1 cellular context compared by ENCODE assay signal in the genomic region with DNA sequence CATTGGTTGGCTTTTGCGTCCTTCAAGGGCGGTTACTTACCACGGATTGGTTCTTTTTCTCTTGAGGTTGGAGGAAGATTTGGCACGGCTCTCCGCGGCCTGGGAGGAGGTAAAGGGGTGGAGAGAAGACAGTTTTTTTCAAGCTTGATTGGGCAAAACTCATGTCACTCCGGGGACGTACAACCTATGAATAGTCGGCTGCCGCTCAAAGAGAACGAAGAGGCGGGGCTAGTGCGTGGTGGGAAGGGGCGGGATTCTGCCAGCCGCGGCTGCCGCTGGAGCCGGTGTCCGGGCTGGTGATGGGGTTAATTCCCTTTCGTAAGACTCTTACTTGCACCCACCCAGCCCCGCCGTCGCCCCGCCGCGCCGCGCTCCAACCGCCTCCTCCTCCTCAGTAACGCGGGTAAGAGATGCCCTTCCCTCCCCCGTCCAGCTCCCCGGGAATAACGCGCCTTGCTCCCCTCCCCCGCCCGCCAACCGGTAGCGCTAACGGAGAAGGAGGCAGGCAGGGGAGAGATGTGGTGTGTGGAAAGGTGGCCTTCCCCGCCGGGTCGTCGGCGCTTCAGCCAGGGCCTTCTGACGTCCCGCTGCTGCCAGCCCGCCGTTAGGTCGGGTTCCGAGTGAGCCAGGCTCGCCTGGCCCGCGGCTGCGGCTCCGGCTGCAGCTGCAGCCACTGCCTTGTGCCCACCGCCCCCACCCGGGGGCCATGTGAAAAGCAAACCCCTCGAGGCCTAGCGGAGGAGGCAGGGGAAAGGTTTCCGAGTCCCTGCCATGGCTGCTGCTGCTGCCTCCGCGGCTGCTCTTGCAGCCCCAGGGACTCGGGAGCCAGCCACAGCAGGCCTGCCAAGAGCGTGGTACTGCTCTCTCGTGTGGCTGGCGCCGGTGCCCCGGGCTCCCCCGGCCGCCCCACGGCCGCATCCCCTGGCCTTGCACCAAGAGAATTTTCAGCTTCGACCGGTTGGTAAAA.
TF ChIP-seq lines count a peak whose summit lies in the region.

A gene (plus strand): TSS at position 254 of the 967 bp plus-strand sequence. CDS start 73,362 bp downstream, outside the sequence.

TF ChIP-seq in HepG2, 621 proteins besides CTCF, POLR2A, EP300 and RAD21 (continued from another document and continues in another):
- TF ChIP-seq, protein P1, sequence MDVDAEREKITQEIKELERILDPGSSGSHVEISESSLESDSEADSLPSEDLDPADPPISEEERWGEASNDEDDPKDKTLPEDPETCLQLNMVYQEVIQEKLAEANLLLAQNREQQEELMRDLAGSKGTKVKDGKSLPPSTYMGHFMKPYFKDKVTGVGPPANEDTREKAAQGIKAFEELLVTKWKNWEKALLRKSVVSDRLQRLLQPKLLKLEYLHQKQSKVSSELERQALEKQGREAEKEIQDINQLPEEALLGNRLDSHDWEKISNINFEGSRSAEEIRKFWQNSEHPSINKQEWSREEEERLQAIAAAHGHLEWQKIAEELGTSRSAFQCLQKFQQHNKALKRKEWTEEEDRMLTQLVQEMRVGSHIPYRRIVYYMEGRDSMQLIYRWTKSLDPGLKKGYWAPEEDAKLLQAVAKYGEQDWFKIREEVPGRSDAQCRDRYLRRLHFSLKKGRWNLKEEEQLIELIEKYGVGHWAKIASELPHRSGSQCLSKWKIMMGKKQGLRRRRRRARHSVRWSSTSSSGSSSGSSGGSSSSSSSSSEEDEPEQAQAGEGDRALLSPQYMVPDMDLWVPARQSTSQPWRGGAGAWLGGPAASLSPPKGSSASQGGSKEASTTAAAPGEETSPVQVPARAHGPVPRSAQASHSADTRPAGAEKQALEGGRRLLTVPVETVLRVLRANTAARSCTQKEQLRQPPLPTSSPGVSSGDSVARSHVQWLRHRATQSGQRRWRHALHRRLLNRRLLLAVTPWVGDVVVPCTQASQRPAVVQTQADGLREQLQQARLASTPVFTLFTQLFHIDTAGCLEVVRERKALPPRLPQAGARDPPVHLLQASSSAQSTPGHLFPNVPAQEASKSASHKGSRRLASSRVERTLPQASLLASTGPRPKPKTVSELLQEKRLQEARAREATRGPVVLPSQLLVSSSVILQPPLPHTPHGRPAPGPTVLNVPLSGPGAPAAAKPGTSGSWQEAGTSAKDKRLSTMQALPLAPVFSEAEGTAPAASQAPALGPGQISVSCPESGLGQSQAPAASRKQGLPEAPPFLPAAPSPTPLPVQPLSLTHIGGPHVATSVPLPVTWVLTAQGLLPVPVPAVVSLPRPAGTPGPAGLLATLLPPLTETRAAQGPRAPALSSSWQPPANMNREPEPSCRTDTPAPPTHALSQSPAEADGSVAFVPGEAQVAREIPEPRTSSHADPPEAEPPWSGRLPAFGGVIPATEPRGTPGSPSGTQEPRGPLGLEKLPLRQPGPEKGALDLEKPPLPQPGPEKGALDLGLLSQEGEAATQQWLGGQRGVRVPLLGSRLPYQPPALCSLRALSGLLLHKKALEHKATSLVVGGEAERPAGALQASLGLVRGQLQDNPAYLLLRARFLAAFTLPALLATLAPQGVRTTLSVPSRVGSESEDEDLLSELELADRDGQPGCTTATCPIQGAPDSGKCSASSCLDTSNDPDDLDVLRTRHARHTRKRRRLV (CRISPR knock-in tag; IDR thresholded peaks at IDR 0.05) = 0 out of 2 replicates have a peak, but pooled peaks have one; percentile 69
- TF ChIP-seq KLF12 (CRISPR knock-in tag; IDR thresholded peaks at IDR 0.05; ENCODE audit: borderline replicate concordance) = 0 out of 2 replicates have a peak, but pooled peaks have one; percentile 43
- TF ChIP-seq ZNF589 (CRISPR knock-in tag; conservative IDR thresholded peaks at IDR 0.05) = no peak
- no peak; the same call in 1 of the 2 replicates for TF ChIP-seq ZNF616 (CRISPR knock-in tag; IDR thresholded peaks at IDR 0.05; ENCODE audit: low read depth)
- 0 out of 2 replicates have a peak, but pooled peaks have one; percentile 31 for TF ChIP-seq HOXA9 (CRISPR knock-in tag; IDR thresholded peaks at IDR 0.05; ENCODE audit: borderline replicate concordance)
- peak; percentile 89 for TF ChIP-seq EEA1 (CRISPR knock-in tag; IDR thresholded peaks at IDR 0.05; ENCODE audit: borderline replicate concordance)
- TF ChIP-seq, protein P2, sequence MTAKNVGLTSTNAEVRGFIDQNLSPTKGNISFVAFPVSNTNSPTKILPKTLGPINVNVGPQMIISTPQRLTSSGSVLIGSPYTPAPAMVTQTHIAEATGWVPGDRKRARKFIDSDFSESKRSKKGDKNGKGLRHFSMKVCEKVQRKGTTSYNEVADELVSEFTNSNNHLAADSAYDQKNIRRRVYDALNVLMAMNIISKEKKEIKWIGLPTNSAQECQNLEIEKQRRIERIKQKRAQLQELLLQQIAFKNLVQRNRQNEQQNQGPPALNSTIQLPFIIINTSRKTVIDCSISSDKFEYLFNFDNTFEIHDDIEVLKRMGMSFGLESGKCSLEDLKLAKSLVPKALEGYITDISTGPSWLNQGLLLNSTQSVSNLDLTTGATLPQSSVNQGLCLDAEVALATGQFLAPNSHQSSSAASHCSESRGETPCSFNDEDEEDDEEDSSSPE (CRISPR knock-in tag; IDR thresholded peaks at IDR 0.05) = peak; percentile 65
- TF ChIP-seq ZNF780A (CRISPR knock-in tag; IDR thresholded peaks at IDR 0.05) = peak; percentile 67; the same call in 1 of the 2 replicates
- TF ChIP-seq, protein P3, sequence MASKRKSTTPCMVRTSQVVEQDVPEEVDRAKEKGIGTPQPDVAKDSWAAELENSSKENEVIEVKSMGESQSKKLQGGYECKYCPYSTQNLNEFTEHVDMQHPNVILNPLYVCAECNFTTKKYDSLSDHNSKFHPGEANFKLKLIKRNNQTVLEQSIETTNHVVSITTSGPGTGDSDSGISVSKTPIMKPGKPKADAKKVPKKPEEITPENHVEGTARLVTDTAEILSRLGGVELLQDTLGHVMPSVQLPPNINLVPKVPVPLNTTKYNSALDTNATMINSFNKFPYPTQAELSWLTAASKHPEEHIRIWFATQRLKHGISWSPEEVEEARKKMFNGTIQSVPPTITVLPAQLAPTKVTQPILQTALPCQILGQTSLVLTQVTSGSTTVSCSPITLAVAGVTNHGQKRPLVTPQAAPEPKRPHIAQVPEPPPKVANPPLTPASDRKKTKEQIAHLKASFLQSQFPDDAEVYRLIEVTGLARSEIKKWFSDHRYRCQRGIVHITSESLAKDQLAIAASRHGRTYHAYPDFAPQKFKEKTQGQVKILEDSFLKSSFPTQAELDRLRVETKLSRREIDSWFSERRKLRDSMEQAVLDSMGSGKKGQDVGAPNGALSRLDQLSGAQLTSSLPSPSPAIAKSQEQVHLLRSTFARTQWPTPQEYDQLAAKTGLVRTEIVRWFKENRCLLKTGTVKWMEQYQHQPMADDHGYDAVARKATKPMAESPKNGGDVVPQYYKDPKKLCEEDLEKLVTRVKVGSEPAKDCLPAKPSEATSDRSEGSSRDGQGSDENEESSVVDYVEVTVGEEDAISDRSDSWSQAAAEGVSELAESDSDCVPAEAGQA (IDR thresholded peaks at IDR 0.05; ENCODE audit: low read depth) = no peak
- TF ChIP-seq, protein P3 (CRISPR knock-in tag; IDR thresholded peaks at IDR 0.05; ENCODE audit: borderline replicate concordance) = 0 out of 2 replicates have a peak, but pooled peaks have one; percentile 31
- TF ChIP-seq PLRG1 (conservative IDR thresholded peaks at IDR 0.05) = no peak
- peak; percentile 75; the same call in 1 of the 2 replicates for TF ChIP-seq SAP130 (CRISPR knock-in tag; IDR thresholded peaks at IDR 0.05; ENCODE audit: low read depth)
- TF ChIP-seq WIZ (CRISPR knock-in tag; IDR thresholded peaks at IDR 0.05) = peak; percentile 94; the same call in 1 of the 2 replicates
- TF ChIP-seq POLR2G (IDR thresholded peaks at IDR 0.05; ENCODE audit: low read depth, low read length) = peak; percentile 67
- 0 out of 2 replicates have a peak, but pooled peaks have one; percentile 31 for TF ChIP-seq ZNF775 (CRISPR knock-in tag; IDR thresholded peaks at IDR 0.05; ENCODE audit: borderline replicate concordance)
- peak; percentile 88 for TF ChIP-seq HDAC1 (CRISPR knock-in tag; IDR thresholded peaks at IDR 0.05)
- TF ChIP-seq ZNF577 (CRISPR knock-in tag; IDR thresholded peaks at IDR 0.05; ENCODE audit: borderline replicate concordance, low read depth) = 0 out of 2 replicates have a peak, but pooled peaks have one; percentile 42
- TF ChIP-seq AKAP8 (CRISPR knock-in tag; IDR thresholded peaks at IDR 0.05) = peak; percentile 81
- peak; percentile 75 for TF ChIP-seq CREB1 (IDR thresholded peaks at IDR 0.05)
- TF ChIP-seq CREB1 (CRISPR knock-in tag; IDR thresholded peaks at IDR 0.05) = no peak
- peak; percentile 80; the same call in 1 of the 2 replicates for TF ChIP-seq ZNF678 (CRISPR knock-in tag; IDR thresholded peaks at IDR 0.05)
- peak; percentile 61 for TF ChIP-seq MED8 (CRISPR knock-in tag; IDR thresholded peaks at IDR 0.05; ENCODE audit: insufficient replicate concordance)
- TF ChIP-seq NR2C2 (CRISPR knock-in tag; IDR thresholded peaks at IDR 0.05; ENCODE audit: borderline replicate concordance) = no peak
- peak; percentile 54 for TF ChIP-seq ZNF607 (CRISPR knock-in tag; IDR thresholded peaks at IDR 0.05; ENCODE audit: borderline replicate concordance)
- no peak for TF ChIP-seq ZNF674 (CRISPR knock-in tag; IDR thresholded peaks at IDR 0.05; ENCODE audit: low read depth)
- no peak for TF ChIP-seq ZNF703 (CRISPR knock-in tag; IDR thresholded peaks at IDR 0.05; ENCODE audit: borderline replicate concordance)
- TF ChIP-seq ZNF143 (CRISPR knock-in tag; IDR thresholded peaks at IDR 0.05) = no peak; the same call in 1 of the 2 replicates
- TF ChIP-seq POGZ (CRISPR knock-in tag; IDR thresholded peaks at IDR 0.05) = peak; percentile 52
- TF ChIP-seq, protein P4, sequence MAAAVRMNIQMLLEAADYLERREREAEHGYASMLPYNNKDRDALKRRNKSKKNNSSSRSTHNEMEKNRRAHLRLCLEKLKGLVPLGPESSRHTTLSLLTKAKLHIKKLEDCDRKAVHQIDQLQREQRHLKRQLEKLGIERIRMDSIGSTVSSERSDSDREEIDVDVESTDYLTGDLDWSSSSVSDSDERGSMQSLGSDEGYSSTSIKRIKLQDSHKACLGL (CRISPR knock-in tag; IDR thresholded peaks at IDR 0.05) = peak; percentile 89
- peak; percentile 15; the same call in 1 of the 2 replicates for TF ChIP-seq CHD2 (IDR thresholded peaks at IDR 0.05; ENCODE audit: low read depth, low read length)
- no peak for TF ChIP-seq MAZ (IDR thresholded peaks at IDR 0.05; ENCODE audit: borderline replicate concordance, low read depth, low read length)
- TF ChIP-seq MAZ (CRISPR knock-in tag; IDR thresholded peaks at IDR 0.05; ENCODE audit: low read depth) = peak; percentile 93
- TF ChIP-seq ZNF562 (CRISPR knock-in tag; IDR thresholded peaks at IDR 0.05; ENCODE audit: borderline replicate concordance) = no peak
- 0 out of 2 replicates have a peak, but pooled peaks have one; percentile 19 for TF ChIP-seq ERF (CRISPR knock-in tag; IDR thresholded peaks at IDR 0.05)
- TF ChIP-seq, protein P5, sequence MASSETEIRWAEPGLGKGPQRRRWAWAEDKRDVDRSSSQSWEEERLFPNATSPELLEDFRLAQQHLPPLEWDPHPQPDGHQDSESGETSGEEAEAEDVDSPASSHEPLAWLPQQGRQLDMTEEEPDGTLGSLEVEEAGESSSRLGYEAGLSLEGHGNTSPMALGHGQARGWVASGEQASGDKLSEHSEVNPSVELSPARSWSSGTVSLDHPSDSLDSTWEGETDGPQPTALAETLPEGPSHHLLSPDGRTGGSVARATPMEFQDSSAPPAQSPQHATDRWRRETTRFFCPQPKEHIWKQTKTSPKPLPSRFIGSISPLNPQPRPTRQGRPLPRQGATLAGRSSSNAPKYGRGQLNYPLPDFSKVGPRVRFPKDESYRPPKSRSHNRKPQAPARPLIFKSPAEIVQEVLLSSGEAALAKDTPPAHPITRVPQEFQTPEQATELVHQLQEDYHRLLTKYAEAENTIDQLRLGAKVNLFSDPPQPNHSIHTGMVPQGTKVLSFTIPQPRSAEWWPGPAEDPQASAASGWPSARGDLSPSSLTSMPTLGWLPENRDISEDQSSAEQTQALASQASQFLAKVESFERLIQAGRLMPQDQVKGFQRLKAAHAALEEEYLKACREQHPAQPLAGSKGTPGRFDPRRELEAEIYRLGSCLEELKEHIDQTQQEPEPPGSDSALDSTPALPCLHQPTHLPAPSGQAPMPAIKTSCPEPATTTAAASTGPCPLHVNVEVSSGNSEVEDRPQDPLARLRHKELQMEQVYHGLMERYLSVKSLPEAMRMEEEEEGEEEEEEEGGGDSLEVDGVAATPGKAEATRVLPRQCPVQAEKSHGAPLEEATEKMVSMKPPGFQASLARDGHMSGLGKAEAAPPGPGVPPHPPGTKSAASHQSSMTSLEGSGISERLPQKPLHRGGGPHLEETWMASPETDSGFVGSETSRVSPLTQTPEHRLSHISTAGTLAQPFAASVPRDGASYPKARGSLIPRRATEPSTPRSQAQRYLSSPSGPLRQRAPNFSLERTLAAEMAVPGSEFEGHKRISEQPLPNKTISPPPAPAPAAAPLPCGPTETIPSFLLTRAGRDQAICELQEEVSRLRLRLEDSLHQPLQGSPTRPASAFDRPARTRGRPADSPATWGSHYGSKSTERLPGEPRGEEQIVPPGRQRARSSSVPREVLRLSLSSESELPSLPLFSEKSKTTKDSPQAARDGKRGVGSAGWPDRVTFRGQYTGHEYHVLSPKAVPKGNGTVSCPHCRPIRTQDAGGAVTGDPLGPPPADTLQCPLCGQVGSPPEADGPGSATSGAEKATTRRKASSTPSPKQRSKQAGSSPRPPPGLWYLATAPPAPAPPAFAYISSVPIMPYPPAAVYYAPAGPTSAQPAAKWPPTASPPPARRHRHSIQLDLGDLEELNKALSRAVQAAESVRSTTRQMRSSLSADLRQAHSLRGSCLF (CRISPR knock-in tag; IDR thresholded peaks at IDR 0.05; ENCODE audit: borderline replicate concordance) = 0 out of 2 replicates have a peak, but pooled peaks have one; percentile 75
- TF ChIP-seq NAIF1 (CRISPR knock-in tag; IDR thresholded peaks at IDR 0.05; ENCODE audit: borderline replicate concordance) = no peak
- 0 out of 2 replicates have a peak, but pooled peaks have one; percentile 35 for TF ChIP-seq ZNF224 (CRISPR knock-in tag; IDR thresholded peaks at IDR 0.05)
- TF ChIP-seq ZNF570 (CRISPR knock-in tag; IDR thresholded peaks at IDR 0.05; ENCODE audit: borderline replicate concordance) = 0 out of 2 replicates have a peak, but pooled peaks have one; percentile 21
- TF ChIP-seq ZNF614 (CRISPR knock-in tag; IDR thresholded peaks at IDR 0.05; ENCODE audit: borderline replicate concordance) = peak; percentile 79; the same call in 1 of the 2 replicates
- peak; percentile 34; the same call in 1 of the 2 replicates for TF ChIP-seq FOSL2 (CRISPR knock-in tag; IDR thresholded peaks at IDR 0.05)
- peak; percentile 9; the same call in 1 of the 2 replicates for TF ChIP-seq ZNF12 (CRISPR knock-in tag; IDR thresholded peaks at IDR 0.05)
- no peak for TF ChIP-seq ZBTB20 (CRISPR knock-in tag; IDR thresholded peaks at IDR 0.05; ENCODE audit: borderline replicate concordance, low read depth)
